In genomic region chr1:244833734-244834595, GRCh38 we compare ENCODE assay signal across 8 cellular contexts. TPM values are rescaled to one million over a fixed set of nuclear protein-coding genes. Genes with fewer than 3 reads are reported as not detected.
DNase-seq lines count a peak whose midpoint lies in the region; FAIRE-seq and TF ChIP-seq lines count a peak whose summit lies in the region.

No MANE protein-coding gene starts in this region.

- H3K36me3 ChIP-seq in SJSA1: peaks cover 23% of the 10 kb centered on the region
- H3K36me3 ChIP-seq in neutrophil: peaks cover 5% of the 10 kb centered on the region
- peaks cover 0 to 5% (median 0%) of the 10 kb centered on the region in 3 donors for H3K36me3 ChIP-seq in tibial nerve

- intact Hi-C loops in activated naive CD4-positive, alpha-beta T cell treated with anti-CD3 and anti-CD28 coated beads for 36 hours (cut with micrococcal nuclease): loop anchor here (1.0 to 10.0 kb wide), 5 partner anchors 33 to 1733 kb away; partner anchors contain the start of genes CEP170, CNST, SDCCAG8 and TFB2M

- TF ChIP-seq EP300 in tibial nerve (IDR thresholded peaks at IDR 0.05): no peak

- no peaks in the 10 kb centered on the region for H3K27me3 ChIP-seq in SJSA1 (replicated peaks)
- no peaks in the 10 kb centered on the region for H3K27me3 ChIP-seq in neutrophil
- no peaks in the 10 kb centered on the region for H3K27me3 ChIP-seq in tibial nerve

- H3K36me3 Mint-ChIP-seq in activated naive CD4-positive, alpha-beta T cell treated with anti-CD3 and anti-CD28 coated beads for 36 hours (ENCODE audit: low read depth): peaks cover 13% of the 10 kb centered on the region

- no peaks in the 10 kb centered on the region for H3K27me3 Mint-ChIP-seq in activated naive CD4-positive, alpha-beta T cell treated with anti-CD3 and anti-CD28 coated beads for 36 hours (ENCODE audit: low read depth)

- H3K9me3 Mint-ChIP-seq in activated naive CD4-positive, alpha-beta T cell treated with anti-CD3 and anti-CD28 coated beads for 36 hours: no peaks in the 10 kb centered on the region

- peak overlapping the region; percentile 64 for H3K4me3 ChIP-seq in SJSA1
- peak overlapping the region; percentile 97 to 100 for H3K4me3 ChIP-seq in neutrophil (ENCODE audit: low read depth in 1 of 2, low read length in 1 of 2)
- H3K4me3 ChIP-seq in tibial nerve: peak overlapping the region; percentile 67 to 92 (median 78)

- 1% methylated on average over 32 of the region's 32 CpGs for WGBS in tibial nerve, 2 donors

- FAIRE-seq in GM19239 (lab: Jason Lieb, UNC) (peak; percentile 80), frontal cortex (lab: Jason Lieb, UNC) (no peak)

- H3K4me3 Mint-ChIP-seq in activated naive CD4-positive, alpha-beta T cell treated with anti-CD3 and anti-CD28 coated beads for 36 hours: peak overlapping the region; percentile 94

- peaks cover 16% of the 10 kb centered on the region for H3K4me1 ChIP-seq in SJSA1 (replicated peaks)
- H3K4me1 ChIP-seq in neutrophil (ENCODE audit: control insufficient read depth in 1 of 2, insufficient read depth in 1 of 2, low read depth in 1 of 2, low read length in 1 of 2): peaks cover 22 to 29% of the 10 kb centered on the region in 2 experiments
- H3K4me1 ChIP-seq in tibial nerve: peaks cover 0 to 31% (median 10%) of the 10 kb centered on the region in 4 donors

- CTCF ChIA-PET in activated naive CD4-positive, alpha-beta T cell treated with anti-CD3 and anti-CD28 coated beads for 36 hours (lab: Charles Lee): interaction anchor here (0.9 to 1.9 kb wide), 3 partner anchors 28 to 217 kb away, joined by 3 to 5 read pairs (median 5); no protein-coding TSS in a partner anchor

- no peaks in the 10 kb centered on the region for H3K9me3 ChIP-seq in SJSA1 (replicated peaks)
- no peaks in the 10 kb centered on the region for H3K9me3 ChIP-seq in neutrophil
- no peaks in the 10 kb centered on the region for H3K9me3 ChIP-seq in tibial nerve

- TF ChIP-seq CTCF in neutrophil (IDR thresholded peaks at IDR 0.05): no peak
- peak in 4 of 5 experiments; percentile 15 to 56 (median 32) for TF ChIP-seq CTCF in tibial nerve (IDR thresholded peaks at IDR 0.05)

- peaks cover 29% of the 10 kb centered on the region for H3K4me1 Mint-ChIP-seq in activated naive CD4-positive, alpha-beta T cell treated with anti-CD3 and anti-CD28 coated beads for 36 hours (ENCODE audit: low read depth)

- peak in 1 of 2 donors; percentile 9 for TF ChIP-seq POLR2A in tibial nerve (IDR thresholded peaks at IDR 0.05)

- H3K27ac ChIP-seq in SJSA1 (peak overlapping the region; percentile 97), neutrophil (peak overlapping the region; percentile 99), tibial nerve (peak overlapping the region; percentile 99 to 100 (median 100))

- DNase-seq in AG20443 (ENCODE audit: low spot score) (peak; percentile 58), GM19239 (ENCODE audit: insufficient read length, low spot score) (no peak), LHCN-M2 (ENCODE audit: low read depth) (peak; percentile 79), SJSA1 (ENCODE audit: low read depth in 1 of 2, low spot score in 2 of 2) (peak; percentile 71 to 80), frontal cortex (ENCODE audit: low spot score in 2 of 2) (peak; percentile 44 to 52), tibial nerve (ENCODE audit: low spot score in 2 of 2) (peak in 1 of 2 donors; percentile 41)
- peak; percentile 67 for DNase-seq in activated naive CD4-positive, alpha-beta T cell treated with anti-CD3 and anti-CD28 coated beads for 36 hours

- H3K27ac Mint-ChIP-seq in activated naive CD4-positive, alpha-beta T cell treated with anti-CD3 and anti-CD28 coated beads for 36 hours: peak overlapping the region; percentile 99

RNA-seq across cellular contexts. Expression of gene COX20, which starts 1.5 kb away (rescaled TPM):
- total RNA-seq in LHCN-M2 (2014; rRNA removed): 54.7 and 56.8 TPM in 2 replicates
- polyA plus RNA-seq in LHCN-M2 (2012): 71.7 TPM
- total RNA-seq in SJSA1 (2014; rRNA removed; shearing (Covaris generic)): 44.8 and 142 TPM in 2 replicates
- 10 to 100 TPM; 21.4 to 24.2 TPM for total RNA-seq in activated naive CD4-positive, alpha-beta T cell treated with anti-CD3 and anti-CD28 coated beads for 36 hours
- 70.5 TPM for total RNA-seq in frontal cortex
- 10 to 100 TPM; 20.2 to 44.4 (median 39.5) TPM for total RNA-seq in tibial nerve

RNA-seq across cellular contexts. Expression of gene HNRNPU, which starts 30.4 kb away (rescaled TPM):
- total RNA-seq in LHCN-M2 (2014; rRNA removed): 377 and 407 TPM in 2 replicates
- polyA plus RNA-seq in LHCN-M2 (2012): 282 TPM
- 411 and 566 TPM in 2 replicates for total RNA-seq in SJSA1 (2014; rRNA removed; shearing (Covaris generic))
- 100 to 1,000 TPM; 331 to 338 TPM for total RNA-seq in activated naive CD4-positive, alpha-beta T cell treated with anti-CD3 and anti-CD28 coated beads for 36 hours
- 567 TPM for total RNA-seq in frontal cortex
- 100 to 1,000 TPM; 344 to 503 (median 410) TPM for total RNA-seq in tibial nerve
